ENCODE assay signal across 1 cellular context in genomic region chr1:74773540-74773939, GRCh38.
TF ChIP-seq lines count a peak whose summit lies in the region.

No MANE protein-coding gene starts in this region.

TF ChIP-seq in A549, 52 proteins besides CTCF, POLR2A, EP300 and RAD21 (continued from another document):
- no peak for TF ChIP-seq REST (IDR thresholded peaks at IDR 0.05)
